ENCODE assay signal across 23 cellular contexts in genomic region chr4:108024078-108024990, GRCh38.
"Had no signal": no experiment of that assay in that cellular context is flagged by ENCODE, and none has a peak within 500 bp of the region (broad histone marks: within the 10 kb centered on the region; RNA-seq: fewer than 3 reads in every experiment).

No MANE protein-coding gene starts in this region.

- ATAC-seq: effector memory CD8-positive, alpha-beta T cell; left lung; naive thymus-derived CD4-positive, alpha-beta T cell; stimulated activated effector memory CD8-positive, alpha-beta T cell treated with anti-CD3 and anti-CD28 coated beads, Interleukin-12 subunit alpha, Interleukin-12 subunit beta, amount 100 ng/mL, for 72 hours; stimulated activated naive CD8-positive, alpha-beta T cell treated with anti-CD3 and anti-CD28 coated beads, Interleukin-15, amount 100 ng/mL, for 72 hours; WTC11 had no signal

- DNase-seq: activated naive CD4-positive, alpha-beta T cell treated with Interleukin-2 at 50 U/mL for 16 hours; activated naive CD8-positive, alpha-beta T cell treated with anti-CD3 and anti-CD28 coated beads for 36 hours; activated T-cell treated with anti-CD3 and anti-CD28 coated beads, Interleukin-2, amount 50 U/mL, for 48 hours; effector memory CD8-positive, alpha-beta T cell; islet precursor cell; left lung; naive thymus-derived CD4-positive, alpha-beta T cell; stimulated activated CD4-positive, alpha-beta T cell treated with anti-CD3 and anti-CD28 coated beads, Interleukin-2, amount 100 ng/mL, for 24 hours; stimulated activated naive CD8-positive, alpha-beta T cell treated with anti-CD3 and anti-CD28 coated beads, Interleukin-15, amount 100 ng/mL, for 72 hours; T-helper 1 cell had no signal

- H3K9me3 ChIP-seq: breast epithelium, esophagus muscularis mucosa, left lung, right atrium auricular region, suprapubic skin, tibial nerve had no signal

- H3K4me1 ChIP-seq: breast epithelium, esophagus muscularis mucosa, left lung, right atrium auricular region, suprapubic skin, tibial nerve had no signal

- FAIRE-seq: astrocyte, colon, endothelial cell of umbilical vein, frontal cortex had no signal

- H3K4me3 ChIP-seq: breast epithelium, esophagus muscularis mucosa, left lung, lung, right atrium auricular region, skin epidermis, suprapubic skin, tibial nerve had no signal

- H3K36me3 ChIP-seq: breast epithelium had no signal

- H3K27me3 ChIP-seq: breast epithelium, esophagus muscularis mucosa, left lung, right atrium auricular region, suprapubic skin, tibial nerve had no signal

- H3K27ac ChIP-seq: breast epithelium, esophagus muscularis mucosa, left lung, right atrium auricular region, skin epidermis, suprapubic skin, tibial nerve had no signal
